Comparison of ENCODE assay signal across 8 cellular contexts in the genomic region with DNA sequence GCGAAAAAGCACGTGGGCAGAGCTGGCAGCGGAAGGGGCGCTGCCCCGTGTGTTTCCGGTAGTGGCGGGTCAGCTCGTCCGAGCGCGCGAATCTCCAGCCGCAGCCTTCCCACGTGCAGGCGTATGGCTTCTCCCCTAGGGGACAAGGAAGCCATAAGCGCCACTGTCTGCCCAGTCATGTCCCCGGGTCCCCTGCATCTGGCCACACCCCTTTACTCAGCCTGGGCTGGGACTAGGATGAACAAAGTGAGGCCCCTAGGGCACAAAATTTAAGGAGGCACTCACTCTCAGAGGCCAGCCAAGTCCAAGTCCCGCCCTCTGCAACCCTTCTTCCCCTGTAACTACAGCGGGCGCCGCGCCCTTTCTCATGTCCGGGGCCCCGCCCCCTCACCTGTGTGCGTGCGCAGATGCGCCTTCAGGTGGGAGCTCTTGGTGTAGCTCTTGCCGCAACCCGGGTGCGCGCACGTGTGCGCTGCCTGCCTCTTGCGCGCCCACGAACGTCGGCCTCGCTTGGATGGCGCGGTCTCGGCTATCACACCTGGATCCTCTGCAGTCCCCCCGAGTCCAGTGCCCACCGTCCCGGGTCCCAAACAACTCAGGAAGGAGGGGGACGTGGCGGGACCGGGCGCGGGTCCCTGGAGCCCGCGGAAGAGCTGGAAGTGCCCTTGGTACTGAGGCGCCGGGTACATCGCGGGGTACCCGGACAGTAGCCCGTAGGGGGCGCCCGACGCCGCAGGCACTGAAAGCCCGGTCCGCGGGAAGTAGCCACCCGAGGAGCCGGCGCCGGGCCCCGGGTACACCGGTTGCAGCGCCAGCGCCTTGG. TPM values are rescaled to one million over a fixed set of nuclear protein-coding genes. Genes with fewer than 3 reads are reported as not detected.
A peak's percentile ranks its signal among the peaks of the same experiment; 100 is the strongest.
DNase-seq lines count a peak whose midpoint lies in the region; ATAC-seq lines count a peak whose summit lies in the region.

No MANE protein-coding gene starts in this region.

- WGBS in mesodermal cell (ENCODE audit: insufficient coverage in 2 of 2), 2 experiments: 8 to 12% methylated on average over 51 to 54 of the region's 73 CpGs

- CTCF ChIA-PET in activated CD8-positive, alpha-beta T cell treated with anti-CD3 and anti-CD28 coated beads, Interleukin-2, amount 10 ng/mL, durations not matched to agents 7 days and 5 days (lab: Charles Lee): interaction anchor here (0.5 to 6.6 kb wide), 39 partner anchors 8 to 219 kb away, joined by 3 to 121 read pairs (median 5); a partner anchor contains a TSS

- peaks cover 17% of the 10 kb centered on the region for H3K4me1 ChIP-seq in effector memory CD4-positive, alpha-beta T cell (ENCODE audit: control insufficient read depth, insufficient read depth, low read length, poor library complexity, severe bottlenecking)
- peaks cover 4% of the 10 kb centered on the region for H3K4me1 ChIP-seq in mesodermal cell (ENCODE audit: control insufficient read depth, insufficient read depth, low read length, poor library complexity, severe bottlenecking)

- POLR2A ChIA-PET in activated CD8-positive, alpha-beta T cell treated with anti-CD3 and anti-CD28 coated beads, Interleukin-2, amount 10 ng/mL, durations not matched to agents 7 days and 5 days (lab: Charles Lee): interaction anchor here (0.6 to 1.7 kb wide), 13 partner anchors 9 to 170 kb away, joined by 3 to 8 read pairs (median 3); a partner anchor contains a TSS

- H3K9me3 ChIP-seq in effector memory CD4-positive, alpha-beta T cell (ENCODE audit: control insufficient read depth, low read length): peaks cover 3% of the 10 kb centered on the region
- H3K9me3 ChIP-seq in mesodermal cell (ENCODE audit: control insufficient read depth, low read length): peaks cover 27% of the 10 kb centered on the region

- peak; percentile 76 for ATAC-seq in activated CD8-positive, alpha-beta T cell treated with anti-CD3 and anti-CD28 coated beads, Interleukin-2, amount 10 ng/mL, durations not matched to agents 7 days and 5 days

- peaks cover 3% of the 10 kb centered on the region for H3K27me3 Mint-ChIP-seq in activated CD8-positive, alpha-beta T cell treated with anti-CD3 and anti-CD28 coated beads, Interleukin-2, amount 10 ng/mL, durations not matched to agents 7 days and 5 days (ENCODE audit: low read depth)

- peaks cover 38% of the 10 kb centered on the region for H3K4me1 Mint-ChIP-seq in activated CD8-positive, alpha-beta T cell treated with anti-CD3 and anti-CD28 coated beads, Interleukin-2, amount 10 ng/mL, durations not matched to agents 7 days and 5 days (ENCODE audit: low read depth)

- H3K27ac Mint-ChIP-seq in activated CD8-positive, alpha-beta T cell treated with anti-CD3 and anti-CD28 coated beads, Interleukin-2, amount 10 ng/mL, durations not matched to agents 7 days and 5 days: peak overlapping the region; percentile 93

- H3K36me3 Mint-ChIP-seq in activated CD8-positive, alpha-beta T cell treated with anti-CD3 and anti-CD28 coated beads, Interleukin-2, amount 10 ng/mL, durations not matched to agents 7 days and 5 days (ENCODE audit: low read depth): peaks cover 11% of the 10 kb centered on the region

- peaks cover 11% of the 10 kb centered on the region for H3K9me3 Mint-ChIP-seq in activated CD8-positive, alpha-beta T cell treated with anti-CD3 and anti-CD28 coated beads, Interleukin-2, amount 10 ng/mL, durations not matched to agents 7 days and 5 days (ENCODE audit: insufficient read depth)

- H3K4me3 Mint-ChIP-seq in activated CD8-positive, alpha-beta T cell treated with anti-CD3 and anti-CD28 coated beads, Interleukin-2, amount 10 ng/mL, durations not matched to agents 7 days and 5 days: peak overlapping the region; percentile 86

- H3K36me3 ChIP-seq in effector memory CD4-positive, alpha-beta T cell (ENCODE audit: control insufficient read depth, insufficient read depth, low read length): no peaks in the 10 kb centered on the region
- H3K36me3 ChIP-seq in mesodermal cell (ENCODE audit: control insufficient read depth, insufficient read depth, low read length): no peaks in the 10 kb centered on the region

- H3K27ac ChIP-seq in effector memory CD4-positive, alpha-beta T cell (ENCODE audit: insufficient read depth, low read length, poor library complexity, severe bottlenecking): peak overlapping the region; percentile 37
- H3K27ac ChIP-seq in mesodermal cell (ENCODE audit: low read depth, low read length, severe bottlenecking): no peak overlapping the region

- H3K4me3 ChIP-seq in effector memory CD4-positive, alpha-beta T cell (ENCODE audit: insufficient read depth, low read depth, low read length, poor library complexity, severe bottlenecking): peak overlapping the region; percentile 49
- H3K4me3 ChIP-seq in mesodermal cell (ENCODE audit: extremely low read depth, insufficient read depth, low read length, poor library complexity, severe bottlenecking): peak overlapping the region; percentile 28

- H3K27me3 ChIP-seq in effector memory CD4-positive, alpha-beta T cell (replicated peaks; ENCODE audit: control insufficient read depth, insufficient read depth, low read length, poor library complexity, severe bottlenecking): no peaks in the 10 kb centered on the region

- DNase-seq in NCI-H1436 (lab: John Stamatoyannopoulos, UW) (peak; percentile 83), NCI-H1436 treated with DMSO at 0.1 percent for 48 hours (lab: John Stamatoyannopoulos, UW) (no peak), NCI-H345 (lab: John Stamatoyannopoulos, UW) (peak; percentile 79), HuH-7.5 (ENCODE audit: low spot score) (no peak)
- peak; percentile 96 for DNase-seq in activated CD8-positive, alpha-beta T cell treated with anti-CD3 and anti-CD28 coated beads, Interleukin-2, amount 10 ng/mL, durations not matched to agents 7 days and 5 days
- DNase-seq in effector memory CD4-positive, alpha-beta T cell: peak; percentile 71 to 83 (median 78)
- peak; percentile 74 for DNase-seq in stimulated activated CD8-positive, alpha-beta memory T cell treated with anti-CD3 and anti-CD28 coated beads, Interleukin-4, amount 100 ng/mL, for 24 hours (ENCODE audit: low read depth)

RNA-seq across cellular contexts. Expression of a gene that starts 1.9 kb away (rescaled TPM):
- under 1 TPM in 1 of 2 experiments, not detected in 1; 0.21 TPM for total RNA-seq in activated CD8-positive, alpha-beta T cell treated with anti-CD3 and anti-CD28 coated beads, Interleukin-2, amount 10 ng/mL, durations not matched to agents 7 days and 5 days
- polyA plus RNA-seq in mesodermal cell (2013, experiment 1 of 2): 1.2 TPM
- 0.86 TPM for polyA plus RNA-seq in mesodermal cell (2013, experiment 2 of 2)

RNA-seq across cellular contexts. Expression of a gene that starts 3.9 kb away (rescaled TPM):
- 10 to 100 TPM; 26.1 to 27.4 TPM for total RNA-seq in activated CD8-positive, alpha-beta T cell treated with anti-CD3 and anti-CD28 coated beads, Interleukin-2, amount 10 ng/mL, durations not matched to agents 7 days and 5 days
- polyA plus RNA-seq in mesodermal cell (2013, experiment 1 of 2): 28.8 TPM
- polyA plus RNA-seq in mesodermal cell (2013, experiment 2 of 2): 26.5 TPM

RNA-seq across cellular contexts. Expression of a gene that starts 5.8 kb away (rescaled TPM):
- 10 to 100 TPM; 39.5 to 42.5 TPM for total RNA-seq in activated CD8-positive, alpha-beta T cell treated with anti-CD3 and anti-CD28 coated beads, Interleukin-2, amount 10 ng/mL, durations not matched to agents 7 days and 5 days
- polyA plus RNA-seq in mesodermal cell (2013, experiment 1 of 2): 21.0 TPM
- 17.6 TPM for polyA plus RNA-seq in mesodermal cell (2013, experiment 2 of 2)

RNA-seq across cellular contexts. Expression of a gene that starts 34.0 kb away (rescaled TPM):
- 1 to 10 TPM; 3.4 to 3.9 TPM for total RNA-seq in activated CD8-positive, alpha-beta T cell treated with anti-CD3 and anti-CD28 coated beads, Interleukin-2, amount 10 ng/mL, durations not matched to agents 7 days and 5 days
- 1.8 TPM for polyA plus RNA-seq in mesodermal cell (2013, experiment 1 of 2)
- 1.2 TPM for polyA plus RNA-seq in mesodermal cell (2013, experiment 2 of 2)

RNA-seq across cellular contexts. Expression of a gene that starts 46.8 kb away (rescaled TPM):
- 1 to 10 TPM in 1 of 2 experiments, under 1 TPM in 1; 0.89 to 1.3 TPM for total RNA-seq in activated CD8-positive, alpha-beta T cell treated with anti-CD3 and anti-CD28 coated beads, Interleukin-2, amount 10 ng/mL, durations not matched to agents 7 days and 5 days
- 11.9 TPM for polyA plus RNA-seq in mesodermal cell (2013, experiment 1 of 2)
- polyA plus RNA-seq in mesodermal cell (2013, experiment 2 of 2): 10.5 TPM

Comparison
In these comparisons a context has a peak if more than half of its experiments do, and no peak if none do; other contexts are left out.
1. DNase-seq: peak in NCI-H1436 (single experiment), NCI-H345 (single experiment), activated CD8-positive, alpha-beta T cell treated with anti-CD3 and anti-CD28 coated beads, Interleukin-2, amount 10 ng/mL, durations not matched to agents 7 days and 5 days (single experiment), effector memory CD4-positive, alpha-beta T cell (3 of 3) and stimulated activated CD8-positive, alpha-beta memory T cell treated with anti-CD3 and anti-CD28 coated beads, Interleukin-4, amount 100 ng/mL, for 24 hours (single experiment); none in NCI-H1436 treated with DMSO at 0.1 percent for 48 hours (single experiment) and HuH-7.5 (single experiment).